ENCODE assay signal across 9 cellular contexts in the genomic region with DNA sequence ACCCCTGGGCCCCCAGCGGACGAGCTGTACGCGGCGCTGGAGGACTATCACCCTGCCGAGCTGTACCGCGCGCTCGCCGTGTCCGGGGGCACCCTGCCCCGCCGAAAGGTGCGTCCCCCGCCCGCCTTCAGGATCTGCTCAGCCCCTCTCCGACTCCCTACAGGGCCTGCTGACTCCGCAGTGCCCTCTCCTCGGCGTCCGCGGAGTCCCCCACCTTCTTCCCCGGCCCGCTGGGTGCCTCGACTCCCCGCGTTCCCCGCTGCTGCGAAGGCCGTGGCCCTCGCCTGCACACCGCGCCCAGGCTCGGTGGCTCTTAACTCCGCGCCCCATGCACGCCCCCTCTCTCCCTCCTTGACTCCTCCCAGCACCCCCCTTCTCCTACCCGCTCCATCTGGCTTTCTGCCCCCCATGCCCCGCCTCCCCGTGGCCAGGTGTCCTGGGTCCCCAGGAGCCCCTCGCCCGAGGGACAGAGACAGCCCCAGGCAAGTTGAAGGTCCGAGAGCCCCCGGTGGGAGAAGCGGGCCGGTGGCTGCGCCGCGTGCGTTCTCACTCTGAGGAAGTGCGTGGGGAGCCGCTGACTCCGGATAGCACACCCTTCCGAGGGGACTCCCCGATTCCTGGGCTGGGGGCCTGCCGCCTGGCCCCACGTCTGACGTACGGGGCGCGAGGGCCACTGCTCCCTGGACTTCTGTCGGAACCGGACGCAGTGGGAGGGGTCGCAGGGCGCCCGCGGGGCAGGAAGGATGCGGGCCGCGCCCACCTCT. TPM values are rescaled to one million over a fixed set of nuclear protein-coding genes. Genes with fewer than 3 reads are reported as not detected.
DNase-seq lines count a peak whose midpoint lies in the region; TF ChIP-seq lines count a peak whose summit lies in the region.
"Had no signal": no experiment of that assay in that cellular context is flagged by ENCODE, and none has a peak within 500 bp of the region (broad histone marks: within the 10 kb centered on the region; RNA-seq: fewer than 3 reads in every experiment).

No MANE protein-coding gene starts in this region.

- peaks cover 19% of the 10 kb centered on the region for H3K4me1 Mint-ChIP-seq in activated CD4-positive, alpha-beta T cell treated with anti-CD3 and anti-CD28 coated beads, Interleukin-2, amount 10 ng/mL, durations not matched to agents 7 days and 5 days

- H3K27ac ChIP-seq in muscle layer of duodenum (ENCODE audit: low read length) (peak overlapping the region; percentile 73), thymus (ENCODE audit: low read depth) (peak overlapping the region; percentile 88)
- H3K27ac ChIP-seq: HL-60 had no signal

- peak; percentile 72 for DNase-seq in GM13976 (ENCODE audit: low spot score)
- DNase-seq in activated CD4-positive, alpha-beta T cell treated with anti-CD3 and anti-CD28 coated beads, Interleukin-2, amount 10 ng/mL, durations not matched to agents 7 days and 5 days, result peak; percentile 34
- DNase-seq in effector CD8-positive, alpha-beta T cell (lab: John Stamatoyannopoulos, UW), result peak; percentile 50
- no peak for DNase-seq in NCI-H1105 (lab: John Stamatoyannopoulos, UW)
- DNase-seq in putamen (ENCODE audit: low spot score), result no peak
- DNase-seq in 8988T, result no peak

- CTCF ChIA-PET in activated CD4-positive, alpha-beta T cell treated with anti-CD3 and anti-CD28 coated beads, Interleukin-2, amount 10 ng/mL, durations not matched to agents 7 days and 5 days (lab: Charles Lee), result interaction anchor here (0.6 to 9.3 kb wide), 7 partner anchors 14 to 596 kb away, joined by 3 to 168 read pairs (median 3); no protein-coding TSS in a partner anchor

- H3K9me3 ChIP-seq in muscle layer of duodenum (ENCODE audit: control insufficient read depth in 1 of 2, low read length in 2 of 2) (no peaks in the 10 kb centered on the region), thymus (ENCODE audit: control insufficient read depth) (no peaks in the 10 kb centered on the region)

- no peaks in the 10 kb centered on the region for H3K36me3 Mint-ChIP-seq in activated CD4-positive, alpha-beta T cell treated with anti-CD3 and anti-CD28 coated beads, Interleukin-2, amount 10 ng/mL, durations not matched to agents 7 days and 5 days (ENCODE audit: low read depth)

- H3K27me3 ChIP-seq in muscle layer of duodenum (ENCODE audit: low read depth, low read length) (no peaks in the 10 kb centered on the region), thymus (ENCODE audit: control insufficient read depth, insufficient read depth) (peaks cover 15% of the 10 kb centered on the region)

- H3K4me1 ChIP-seq in muscle layer of duodenum (ENCODE audit: control insufficient read depth in 1 of 2, insufficient read depth in 2 of 2, low read length in 2 of 2) (peaks cover 0 to 38% of the 10 kb centered on the region in 2 donors), thymus (ENCODE audit: control insufficient read depth, insufficient read depth, low read length) (peaks cover 21% of the 10 kb centered on the region)

- peak overlapping the region; percentile 27 to 71 for H3K4me3 ChIP-seq in muscle layer of duodenum (ENCODE audit: low read depth in 1 of 2, low read length in 2 of 2)
- H3K4me3 ChIP-seq in thymus (ENCODE audit: low read length), result peak overlapping the region; percentile 65

- H3K4me3 Mint-ChIP-seq in activated CD4-positive, alpha-beta T cell treated with anti-CD3 and anti-CD28 coated beads, Interleukin-2, amount 10 ng/mL, durations not matched to agents 7 days and 5 days, result peak overlapping the region; percentile 78

- peaks cover 28% of the 10 kb centered on the region for H3K27me3 Mint-ChIP-seq in activated CD4-positive, alpha-beta T cell treated with anti-CD3 and anti-CD28 coated beads, Interleukin-2, amount 10 ng/mL, durations not matched to agents 7 days and 5 days

- in situ Hi-C loops in GM13976 (cut with MboI; ENCODE audit: low sequenced_read_pairs, unreplicated experiment), result no loop called here

- H3K9me3 Mint-ChIP-seq in activated CD4-positive, alpha-beta T cell treated with anti-CD3 and anti-CD28 coated beads, Interleukin-2, amount 10 ng/mL, durations not matched to agents 7 days and 5 days, result no peaks in the 10 kb centered on the region

- 2% methylated on average over 72 of the region's 72 CpGs for WGBS in thymus

- H3K36me3 ChIP-seq in muscle layer of duodenum (ENCODE audit: control insufficient read depth in 1 of 2, insufficient read depth in 2 of 2, low read length in 2 of 2), result no peaks in the 10 kb centered on the region
- no peaks in the 10 kb centered on the region for H3K36me3 ChIP-seq in thymus (ENCODE audit: control insufficient read depth, insufficient read depth)

- POLR2A ChIA-PET in activated CD4-positive, alpha-beta T cell treated with anti-CD3 and anti-CD28 coated beads, Interleukin-2, amount 10 ng/mL, durations not matched to agents 7 days and 5 days (lab: Charles Lee), result no interaction called here

- H3K27ac Mint-ChIP-seq in activated CD4-positive, alpha-beta T cell treated with anti-CD3 and anti-CD28 coated beads, Interleukin-2, amount 10 ng/mL, durations not matched to agents 7 days and 5 days, result peak overlapping the region; percentile 83

- TF ChIP-seq CTCF in GM13976 (IDR thresholded peaks at IDR 0.05; ENCODE audit: borderline replicate concordance, control extremely low read depth, extremely low read depth, insufficient read depth, missing control alignments), result no peak

RNA-seq across cellular contexts. Expression of a gene that starts 0.6 kb away (rescaled TPM):
- 1 to 10 TPM; 5.7 to 6.9 TPM for total RNA-seq in activated CD4-positive, alpha-beta T cell treated with anti-CD3 and anti-CD28 coated beads, Interleukin-2, amount 10 ng/mL, durations not matched to agents 7 days and 5 days
- 47.4 TPM for polyA plus RNA-seq in thymus

RNA-seq across cellular contexts. Expression of a gene that starts 43.9 kb away (rescaled TPM):
- 1 to 10 TPM; 2.1 to 2.7 TPM for total RNA-seq in activated CD4-positive, alpha-beta T cell treated with anti-CD3 and anti-CD28 coated beads, Interleukin-2, amount 10 ng/mL, durations not matched to agents 7 days and 5 days
- 106 TPM for polyA plus RNA-seq in thymus

RNA-seq across cellular contexts. Expression of a gene that starts 55.8 kb away (rescaled TPM):
- 1 to 10 TPM; 5.5 to 5.7 TPM for total RNA-seq in activated CD4-positive, alpha-beta T cell treated with anti-CD3 and anti-CD28 coated beads, Interleukin-2, amount 10 ng/mL, durations not matched to agents 7 days and 5 days
- 9.9 TPM for polyA plus RNA-seq in thymus

Comparison
In these comparisons a context has a peak if more than half of its experiments do, and no peak if none do; other contexts are left out.
1. DNase-seq: peak in GM13976 (single experiment), activated CD4-positive, alpha-beta T cell treated with anti-CD3 and anti-CD28 coated beads, Interleukin-2, amount 10 ng/mL, durations not matched to agents 7 days and 5 days (single experiment) and effector CD8-positive, alpha-beta T cell (single experiment); none in NCI-H1105 (single experiment), putamen (single experiment) and 8988T (single experiment).